Comparison of ENCODE assay signal across 8 cellular contexts in genomic region chr19:42283248-42284065, GRCh38. TPM values are rescaled to one million over a fixed set of nuclear protein-coding genes. Genes with fewer than 3 reads are reported as not detected.
DNase-seq lines count a peak whose midpoint lies in the region; ATAC-seq, FAIRE-seq and TF ChIP-seq lines count a peak whose summit lies in the region.

No MANE protein-coding gene starts in this region.

- peaks cover 52% of the 10 kb centered on the region for H3K4me1 ChIP-seq in keratinocyte (ENCODE audit: control insufficient read depth, extremely low read depth, insufficient read depth, low read length)

- H3K27ac ChIP-seq in AG04450 (ENCODE audit: low read depth, low read length) (no peak overlapping the region), keratinocyte (ENCODE audit: control insufficient read depth, insufficient read depth, low read length) (peak overlapping the region; percentile 79)

- TF ChIP-seq CTCF in AG04450 (IDR thresholded peaks at IDR 0.05; ENCODE audit: low read depth, low read length), result no peak
- TF ChIP-seq CTCF in WTC11 (IDR thresholded peaks at IDR 0.05), result no peak
- TF ChIP-seq CTCF in keratinocyte (optimal IDR thresholded peaks at IDR 0.05 in 1 of 3, IDR thresholded peaks at IDR 0.05 in 1 of 3, conservative IDR thresholded peaks at IDR 0.05 in 1 of 3; ENCODE audit: extremely low read depth in 1 of 3, insufficient read depth in 2 of 3, low read length in 3 of 3), result peak in 1 of 3 experiments; percentile 12

- CTCF ChIA-PET in AG04450 (lab: Charles Lee), result no interaction called here
- CTCF ChIA-PET in WTC11 (lab: Charles Lee), result interaction anchor here (4.8 to 7.5 kb wide), 2 partner anchors 12 to 38 kb away, joined by 30 to 239 read pairs; partner anchors contain the start of gene GSK3A

- H3K4me3 Mint-ChIP-seq in WTC11, result no peak overlapping the region

- DNase-seq in AG04450 (ENCODE audit: low read depth, low spot score) (peak; percentile 60), NCI-H2171 (lab: John Stamatoyannopoulos, UW) (peak; percentile 95), WTC11 (ENCODE audit: low spot score) (peak; percentile 95), keratinocyte (ENCODE audit: low read depth, low spot score) (peak; percentile 92)
- DNase-seq in central memory CD4-positive, alpha-beta T cell, result peak; percentile 95
- DNase-seq in stimulated activated CD4-positive, alpha-beta T cell treated with anti-CD3 and anti-CD28 coated beads, Interleukin-12 subunit alpha, Interleukin-12 subunit beta, amount 100 ng/mL, for 4 hours, result peak; percentile 96

- H3K9ac ChIP-seq in keratinocyte (ENCODE audit: control insufficient read depth, extremely low read depth, insufficient read depth, low read length), result peak overlapping the region; percentile 62

- H3K9me1 ChIP-seq in keratinocyte (ENCODE audit: control insufficient read depth, extremely low read depth, insufficient read depth, low read length), result peaks cover 3% of the 10 kb centered on the region

- peak overlapping the region; percentile 72 for H3K4me2 ChIP-seq in keratinocyte (ENCODE audit: control insufficient read depth, extremely low read depth, insufficient read depth, low read depth, low read length)

- peaks cover 33% of the 10 kb centered on the region for H3K79me2 ChIP-seq in keratinocyte (ENCODE audit: control insufficient read depth, insufficient read depth, low read length)

- ATAC-seq in GM18870 (IDR thresholded peaks at IDR 0.05; ENCODE audit: unreplicated experiment), result peak; percentile 33
- peak; percentile 35 for ATAC-seq in HG03103 (IDR thresholded peaks at IDR 0.05; ENCODE audit: low read depth, unreplicated experiment)
- ATAC-seq in WTC11, result peak; percentile 73

- peak overlapping the region; percentile 37 for H2AFZ ChIP-seq in keratinocyte (ENCODE audit: control insufficient read depth, low read length)

- peaks cover 4% of the 10 kb centered on the region; the same call in 1 of the 2 replicates for H3K36me3 Mint-ChIP-seq in WTC11

- H3K27me3 Mint-ChIP-seq in WTC11 (ENCODE audit: low read depth), result no peaks in the 10 kb centered on the region

- H4K20me1 ChIP-seq in keratinocyte (ENCODE audit: control insufficient read depth, extremely low read depth, insufficient read depth, low read length), result no peaks in the 10 kb centered on the region

- peaks cover 34% of the 10 kb centered on the region for H3K4me1 Mint-ChIP-seq in WTC11

- H3K9me3 ChIP-seq in AG04450 (ENCODE audit: control insufficient read depth, insufficient read depth, low read length) (no peaks in the 10 kb centered on the region; the same call in 1 of the 2 replicates), keratinocyte (ENCODE audit: control insufficient read depth, low read depth, low read length) (no peaks in the 10 kb centered on the region)

- H3K27ac Mint-ChIP-seq in WTC11, result no peak overlapping the region

- peak overlapping the region; percentile 52 for H3K4me3 ChIP-seq in AG04450 (ENCODE audit: low read depth, low read length)
- H3K4me3 ChIP-seq in keratinocyte (ENCODE audit: control insufficient read depth in 2 of 3, extremely low read depth in 1 of 3, insufficient read depth in 2 of 3, low read depth in 1 of 3, low read length in 3 of 3), result peak overlapping the region; percentile 7 to 31 (median 27)

- FAIRE-seq in keratinocyte (lab: Jason Lieb, UNC), result peak; percentile 97

- H3K36me3 ChIP-seq in keratinocyte (ENCODE audit: control insufficient read depth in 2 of 2, extremely low read depth in 1 of 2, insufficient read depth in 2 of 2, low read length in 2 of 2), result peaks cover 8 to 17% of the 10 kb centered on the region in 2 experiments

- POLR2A ChIA-PET in AG04450 (lab: Yijun Ruan, JAX) (interaction anchor here (1.6 to 1.7 kb wide), 2 partner anchors 13 to 37 kb away, joined by 5 to 8 read pairs; no protein-coding TSS in a partner anchor), WTC11 (lab: Charles Lee) (interaction anchor here (0.5 to 1.0 kb wide), 2 partner anchors 14 to 40 kb away, joined by 3 read pairs; no protein-coding TSS in a partner anchor)

- no peaks in the 10 kb centered on the region for H3K9me3 Mint-ChIP-seq in WTC11

- H3K27me3 ChIP-seq in AG04450 (ENCODE audit: control insufficient read depth, insufficient read depth, low read length) (no peaks in the 10 kb centered on the region), keratinocyte (ENCODE audit: control insufficient read depth, extremely low read depth, insufficient read depth, low read length) (no peaks in the 10 kb centered on the region)

- dilution Hi-C loops in keratinocyte (cut with MboI; ENCODE audit: extremely low pct_ligation_motif_present, low sequenced_read_pairs), result no loop called here

TF ChIP-seq in WTC11, 78 proteins besides CTCF, POLR2A, EP300 and RAD21 (continues in another document):
- no peak for TF ChIP-seq ATF2 (CRISPR knock-in tag; IDR thresholded peaks at IDR 0.05; ENCODE audit: borderline replicate concordance, low read depth)

RNA-seq across cellular contexts. Expression of gene CIC, which starts 14.4 kb away (rescaled TPM):
- polyA plus RNA-seq in AG04450 (2011; rRNA removed), result 2.9 and 4.2 TPM in 2 replicates
- polyA minus RNA-seq in AG04450 (2011; rRNA and poly(A)+ RNA removed), result 5.1 and 6.2 TPM in 2 replicates
- 53.0 to 58.5 TPM (median 55.8 TPM) in 3 replicates for total RNA-seq in WTC11 (2021)
- polyA plus RNA-seq in keratinocyte, result 3.1 to 11.1 TPM (median 3.8 TPM) in 3 replicates
- polyA plus RNA-seq in keratinocyte (2011; ENCODE audit: low read depth), result 9.9 TPM
- 4.4 and 14.0 TPM in 2 replicates for polyA plus RNA-seq in keratinocyte (2011; cell fraction: cytosol; rRNA removed)
- polyA plus RNA-seq in keratinocyte (2011; cell fraction: nucleus; rRNA removed), result 28.1 and 45.7 TPM in 2 replicates
- 15.4 and 37.6 TPM in 2 replicates for polyA plus RNA-seq in keratinocyte (2012; ENCODE audit: low replicate concordance)
- polyA minus RNA-seq in keratinocyte, result 4.7 to 38.8 TPM (median 5.7 TPM) in 3 replicates
- polyA minus RNA-seq in keratinocyte (2011; cell fraction: cytosol; rRNA and poly(A)+ RNA removed), result 29.2 TPM
- 23.9 and 26.1 TPM in 2 replicates for polyA minus RNA-seq in keratinocyte (2011; cell fraction: nucleus; rRNA and poly(A)+ RNA removed)

RNA-seq across cellular contexts. Expression of gene PRR19, which starts 18.5 kb away (rescaled TPM):
- polyA plus RNA-seq in AG04450 (2011; rRNA removed), result 0.40 and 0.92 TPM in 2 replicates
- 0.43 and 0.74 TPM in 2 replicates for polyA minus RNA-seq in AG04450 (2011; rRNA and poly(A)+ RNA removed)
- total RNA-seq in WTC11 (2021), result 3.6 to 5.0 TPM (median 3.7 TPM) in 3 replicates
- polyA plus RNA-seq in keratinocyte, result 0.25 to 0.88 TPM (median 0.35 TPM) in 3 replicates
- polyA plus RNA-seq in keratinocyte (2011; ENCODE audit: low read depth), result 0.37 TPM
- polyA plus RNA-seq in keratinocyte (2011; cell fraction: cytosol; rRNA removed), result 0.49 and 1.2 TPM in 2 replicates
- 0.53 and 1.0 TPM in 2 replicates for polyA plus RNA-seq in keratinocyte (2011; cell fraction: nucleus; rRNA removed)
- polyA plus RNA-seq in keratinocyte (2012; ENCODE audit: low replicate concordance), result 0.45 and 1.4 TPM in 2 replicates
- polyA minus RNA-seq in keratinocyte, result 0.16 to 3.1 TPM (median 0.33 TPM) in 3 replicates
- polyA minus RNA-seq in keratinocyte (2011; cell fraction: cytosol; rRNA and poly(A)+ RNA removed), result 3.1 TPM
- polyA minus RNA-seq in keratinocyte (2011; cell fraction: nucleus; rRNA and poly(A)+ RNA removed), result 0.42 and 0.93 TPM in 2 replicates

RNA-seq across cellular contexts. Expression of gene PAFAH1B3, which starts 19.0 kb away (rescaled TPM):
- polyA plus RNA-seq in AG04450 (2011; rRNA removed) (34.7 and 38.0 TPM in 2 replicates), keratinocyte (27.6 to 55.4 TPM (median 28.3 TPM) in 3 replicates)
- 67.8 and 83.0 TPM in 2 replicates for polyA minus RNA-seq in AG04450 (2011; rRNA and poly(A)+ RNA removed)
- total RNA-seq in WTC11 (2021), result 118 to 126 TPM (median 119 TPM) in 3 replicates
- polyA plus RNA-seq in keratinocyte (2011; ENCODE audit: low read depth), result 15.2 TPM
- 20.5 and 36.8 TPM in 2 replicates for polyA plus RNA-seq in keratinocyte (2011; cell fraction: cytosol; rRNA removed)
- 11.3 and 22.4 TPM in 2 replicates for polyA plus RNA-seq in keratinocyte (2011; cell fraction: nucleus; rRNA removed)
- polyA plus RNA-seq in keratinocyte (2012; ENCODE audit: low replicate concordance), result 15.2 and 50.0 TPM in 2 replicates
- 29.0 to 125 TPM (median 43.1 TPM) in 3 replicates for polyA minus RNA-seq in keratinocyte
- polyA minus RNA-seq in keratinocyte (2011; cell fraction: cytosol; rRNA and poly(A)+ RNA removed), result 48.9 TPM
- 10.2 and 13.2 TPM in 2 replicates for polyA minus RNA-seq in keratinocyte (2011; cell fraction: nucleus; rRNA and poly(A)+ RNA removed)

RNA-seq across cellular contexts. Expression of gene ERF, which starts 28.5 kb away (rescaled TPM):
- polyA plus RNA-seq in AG04450 (2011; rRNA removed) (29.4 and 31.1 TPM in 2 replicates), keratinocyte (75.4 to 87.4 TPM (median 83.5 TPM) in 3 replicates)
- polyA minus RNA-seq in AG04450 (2011; rRNA and poly(A)+ RNA removed), result 45.7 and 49.3 TPM in 2 replicates
- 65.4 to 67.6 TPM (median 65.9 TPM) in 3 replicates for total RNA-seq in WTC11 (2021)
- polyA plus RNA-seq in keratinocyte (2011; ENCODE audit: low read depth), result 10.1 TPM
- 37.7 and 64.6 TPM in 2 replicates for polyA plus RNA-seq in keratinocyte (2011; cell fraction: cytosol; rRNA removed)
- polyA plus RNA-seq in keratinocyte (2011; cell fraction: nucleus; rRNA removed), result 94.1 and 101 TPM in 2 replicates
- polyA plus RNA-seq in keratinocyte (2012; ENCODE audit: low replicate concordance), result 34.6 and 75.9 TPM in 2 replicates
- 67.4 to 70.6 TPM (median 69.2 TPM) in 3 replicates for polyA minus RNA-seq in keratinocyte
- 140 TPM for polyA minus RNA-seq in keratinocyte (2011; cell fraction: cytosol; rRNA and poly(A)+ RNA removed)
- 44.9 and 57.9 TPM in 2 replicates for polyA minus RNA-seq in keratinocyte (2011; cell fraction: nucleus; rRNA and poly(A)+ RNA removed)

RNA-seq across cellular contexts. Expression of gene TMEM145, which starts 29.7 kb away (rescaled TPM):
- polyA plus RNA-seq in AG04450 (2011; rRNA removed), result not detected in 2 replicates
- not detected in 2 replicates for polyA minus RNA-seq in AG04450 (2011; rRNA and poly(A)+ RNA removed)
- 6.9 to 7.1 TPM (median 7.0 TPM) in 3 replicates for total RNA-seq in WTC11 (2021)
- polyA plus RNA-seq in keratinocyte, result not detected in 3 replicates
- not detected for polyA plus RNA-seq in keratinocyte (2011; ENCODE audit: low read depth)
- polyA plus RNA-seq in keratinocyte (2011; cell fraction: cytosol; rRNA removed), result not detected in 2 replicates
- 0.24 TPM in 1 of 2 replicates, not detected in the other for polyA plus RNA-seq in keratinocyte (2011; cell fraction: nucleus; rRNA removed)
- polyA plus RNA-seq in keratinocyte (2012; ENCODE audit: low replicate concordance), result not detected in 2 replicates
- not detected in 3 replicates for polyA minus RNA-seq in keratinocyte
- not detected for polyA minus RNA-seq in keratinocyte (2011; cell fraction: cytosol; rRNA and poly(A)+ RNA removed)
- polyA minus RNA-seq in keratinocyte (2011; cell fraction: nucleus; rRNA and poly(A)+ RNA removed), result not detected in 2 replicates
